16 cellular contexts compared by ENCODE assay signal in the genomic region with DNA sequence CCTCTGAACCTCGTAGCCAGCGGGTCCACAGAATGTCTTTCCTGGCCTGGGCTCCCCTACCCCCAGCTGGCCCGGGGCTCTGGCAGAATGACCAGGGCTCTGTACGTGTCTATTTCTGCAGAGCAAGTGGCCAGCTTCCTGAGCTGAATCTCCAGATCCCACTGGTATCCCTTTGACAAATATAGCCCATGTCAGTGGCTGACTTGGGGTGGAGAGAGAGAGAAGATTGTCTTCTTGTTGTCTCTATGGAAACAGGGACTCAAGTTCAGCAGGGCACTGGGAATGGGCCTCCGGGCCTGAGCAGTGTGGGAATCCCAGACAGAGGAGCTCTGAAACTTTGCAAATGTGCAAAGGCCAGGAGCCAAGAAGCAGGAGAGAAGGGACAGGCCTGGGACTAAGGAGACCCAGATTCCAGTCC. TPM values are rescaled to one million over a fixed set of nuclear protein-coding genes. Genes with fewer than 3 reads are reported as not detected.
A peak's percentile ranks its signal among the peaks of the same experiment; 100 is the strongest.
DNase-seq lines count a peak whose midpoint lies in the region; ATAC-seq and TF ChIP-seq lines count a peak whose summit lies in the region.
"Had no signal": no experiment of that assay in that cellular context is flagged by ENCODE, and none has a peak within 500 bp of the region (broad histone marks: within the 10 kb centered on the region; RNA-seq: fewer than 3 reads in every experiment).

No MANE protein-coding gene starts in this region.

- TF ChIP-seq POLR2A in breast epithelium (IDR thresholded peaks at IDR 0.05) (no peak), uterus (IDR thresholded peaks at IDR 0.05) (no peak)

- peak in 1 of 2 donors; percentile 53 for DNase-seq in breast epithelium (ENCODE audit: low spot score in 2 of 2)
- DNase-seq in MCF 10A (ENCODE audit: unreplicated experiment) = no peak
- peak; percentile 35 for DNase-seq in fibroblast of peridontal ligament (ENCODE audit: extremely low read depth)
- peak; percentile 79 for DNase-seq in myocyte (ENCODE audit: low read depth)
- no peak for DNase-seq in uterus
- DNase-seq in T-helper 2 cell = no peak
- DNase-seq in MM.1S = no peak
- DNase-seq: Caco-2, dorsolateral prefrontal cortex, GDM1, NCI-H187 treated with DMSO at 0.1 percent for 48 hours, NCI-H748 treated with DMSO at 0.1 percent for 48 hours, RPMI8226 had no signal

- H3K4me1 Mint-ChIP-seq in MCF 10A (ENCODE audit: insufficient read depth, unreplicated experiment) = no peaks in the 10 kb centered on the region

- H3K9me2 ChIP-seq in MM.1S (replicated peaks; ENCODE audit: insufficient read depth, low read length) = no peaks in the 10 kb centered on the region

- peaks cover 4% of the 10 kb centered on the region for H3K27me3 Mint-ChIP-seq in MCF 10A (ENCODE audit: insufficient read depth, unreplicated experiment)

- H3K36me3 Mint-ChIP-seq in MCF 10A (ENCODE audit: insufficient read depth, unreplicated experiment) = peaks cover 4% of the 10 kb centered on the region

- H3K27me3 ChIP-seq in breast epithelium (no peaks in the 10 kb centered on the region), uterus (no peaks in the 10 kb centered on the region), MM.1S (replicated peaks; ENCODE audit: insufficient read depth, low read length) (peaks cover 95% of the 10 kb centered on the region)

- H3K4me2 ChIP-seq in MM.1S (ENCODE audit: low read depth, low read length) = no peak overlapping the region
- H3K4me2 ChIP-seq: A549 had no signal

- POLR2A ChIA-PET in MCF 10A (lab: Yijun Ruan, JAX) = no interaction called here

- H3K27ac Mint-ChIP-seq in MCF 10A (ENCODE audit: low read depth, unreplicated experiment) = no peak overlapping the region

- H3K9me3 ChIP-seq in breast epithelium = no peaks in the 10 kb centered on the region
- H3K9me3 ChIP-seq in uterus = no peaks in the 10 kb centered on the region
- H3K9me3 ChIP-seq in MM.1S (replicated peaks; ENCODE audit: insufficient read depth, low read length) = no peaks in the 10 kb centered on the region
- H3K9me3 ChIP-seq: A549, Caco-2 had no signal

- H3K4me3 Mint-ChIP-seq in MCF 10A (ENCODE audit: unreplicated experiment) = no peak overlapping the region

- TF ChIP-seq CTCF in breast epithelium (IDR thresholded peaks at IDR 0.05) (no peak), MCF 10A (IDR thresholded peaks at IDR 0.05; ENCODE audit: unreplicated experiment) (no peak), uterus (IDR thresholded peaks at IDR 0.05) (no peak), MM.1S (IDR thresholded peaks at IDR 0.05; ENCODE audit: low read length) (no peak)

- H4K20me1 ChIP-seq in MM.1S (ENCODE audit: insufficient read depth, low read length) = no peaks in the 10 kb centered on the region

- H3K9me3 Mint-ChIP-seq in MCF 10A (ENCODE audit: unreplicated experiment) = no peaks in the 10 kb centered on the region

- ATAC-seq in HG02571 (IDR thresholded peaks at IDR 0.05; ENCODE audit: unreplicated experiment) = no peak

- H3K36me3 ChIP-seq in breast epithelium (no peaks in the 10 kb centered on the region), uterus (no peaks in the 10 kb centered on the region), MM.1S (replicated peaks; ENCODE audit: insufficient read depth, low read length) (no peaks in the 10 kb centered on the region)

- intact Hi-C loops in breast epithelium (cut with DNase I; ENCODE audit: low total_unique reads) = no loop called here
- intact Hi-C loops in MCF 10A (cut with micrococcal nuclease) = loop anchor here (2.0 kb wide), 1 partner anchor 77 kb away; no protein-coding TSS in a partner anchor
- intact Hi-C loops in uterus (cut with DNase I; ENCODE audit: low total_unique reads) = no loop called here

- H3K4me3 ChIP-seq in breast epithelium (peak overlapping the region in 1 of 3 donors; percentile 15), uterus (no peak overlapping the region), MM.1S (ENCODE audit: low read length) (no peak overlapping the region)
- H3K4me3 ChIP-seq: A549, dorsolateral prefrontal cortex, skin epidermis had no signal

- H3F3A ChIP-seq in MM.1S (ENCODE audit: insufficient read depth, low read length) = no peaks in the 10 kb centered on the region

- H2AFZ ChIP-seq in MM.1S (ENCODE audit: low read length) = no peak overlapping the region

- no peaks in the 10 kb centered on the region for H3K79me2 ChIP-seq in MM.1S (ENCODE audit: low read length)

- BruUV-seq in MCF 10A (replicated peaks; lab: Mats Ljungman, UMichigan) = no TSS peak

- H3K27ac ChIP-seq in breast epithelium (peak overlapping the region; percentile 84 to 87), uterus (peak overlapping the region; percentile 25 to 52), MM.1S (ENCODE audit: low read length) (no peak overlapping the region)

- no peak overlapping the region for H3K9ac ChIP-seq in MM.1S (ENCODE audit: low read length)

- H3K4me1 ChIP-seq in breast epithelium (peaks cover 0 to 2% of the 10 kb centered on the region in 2 donors), uterus (peaks cover 0 to 16% of the 10 kb centered on the region in 2 donors), MM.1S (ENCODE audit: low read length) (no peaks in the 10 kb centered on the region)

- CTCF ChIA-PET in MCF 10A (lab: Yijun Ruan, JAX) = no interaction called here

RNA-seq across cellular contexts. Expression of gene ANO1, which starts 33.9 kb away (rescaled TPM):
- 10 to 100 TPM in 2 of 3 donors, 1 to 10 TPM in 1; 3.7 to 95.0 (median 53.7) TPM for total RNA-seq in breast epithelium
- total RNA-seq in MCF 10A (2022) = not detected in 2 replicates
- not detected in 2 replicates for total RNA-seq in myocyte
- 0.30 TPM for polyA plus RNA-seq in myocyte (2012)
- total RNA-seq in uterus = 10 to 100 TPM in 3 of 4 donors, 1 to 10 TPM in 1; 6.8 to 72.6 (median 36.2) TPM

Comparison
In these comparisons a context has a peak if more than half of its experiments do, and no peak if none do; other contexts are left out.
1. DNase-seq: peak in fibroblast of peridontal ligament (single experiment) and myocyte (single experiment); none in MCF 10A (single experiment), uterus (0 of 2), T-helper 2 cell (0 of 5) and MM.1S (single experiment).